In genomic region chr3:126476166-126476975, GRCh38 we compare ENCODE assay signal across 8 cellular contexts. TPM values are rescaled to one million over a fixed set of nuclear protein-coding genes. Genes with fewer than 3 reads are reported as not detected.
DNase-seq lines count a peak whose midpoint lies in the region; ATAC-seq and TF ChIP-seq lines count a peak whose summit lies in the region.

No MANE protein-coding gene starts in this region.

- H3K27me3 Mint-ChIP-seq in activated naive CD4-positive, alpha-beta T cell treated with anti-CD3 and anti-CD28 coated beads, Interleukin-2, amount 10 ng/mL, durations not matched to agents 7 days and 5 days, result peaks cover 14% of the 10 kb centered on the region

- H3K27me3 ChIP-seq in ovary, result no peaks in the 10 kb centered on the region

- peaks cover 21% of the 10 kb centered on the region for H3K36me3 Mint-ChIP-seq in activated naive CD4-positive, alpha-beta T cell treated with anti-CD3 and anti-CD28 coated beads, Interleukin-2, amount 10 ng/mL, durations not matched to agents 7 days and 5 days

- H3K27ac Mint-ChIP-seq in activated naive CD4-positive, alpha-beta T cell treated with anti-CD3 and anti-CD28 coated beads, Interleukin-2, amount 10 ng/mL, durations not matched to agents 7 days and 5 days, result peak overlapping the region; percentile 61

- DNase-seq in NCI-H2171 treated with DMSO at 0.1 percent for 48 hours (lab: John Stamatoyannopoulos, UW) (peak; percentile 57), Right ventricle myocardium superior (peak; percentile 75), ovary (peak in 2 of 5 donors; percentile 81 to 84), GM10248 (ENCODE audit: extremely low spot score) (no peak)
- no peak for DNase-seq in activated naive CD4-positive, alpha-beta T cell treated with anti-CD3 and anti-CD28 coated beads, Interleukin-2, amount 10 ng/mL, durations not matched to agents 7 days and 5 days

- peak overlapping the region; percentile 66 for H3K4me3 Mint-ChIP-seq in activated naive CD4-positive, alpha-beta T cell treated with anti-CD3 and anti-CD28 coated beads, Interleukin-2, amount 10 ng/mL, durations not matched to agents 7 days and 5 days

- H3K27ac ChIP-seq in 22Rv1 (peak overlapping the region; percentile 97), ovary (peak overlapping the region; percentile 31 to 65)

- H3K36me3 ChIP-seq in ovary, result no peaks in the 10 kb centered on the region

- H3K4me1 ChIP-seq in ovary (ENCODE audit: insufficient read depth), result peaks cover 23% of the 10 kb centered on the region

- H3K4me1 Mint-ChIP-seq in activated naive CD4-positive, alpha-beta T cell treated with anti-CD3 and anti-CD28 coated beads, Interleukin-2, amount 10 ng/mL, durations not matched to agents 7 days and 5 days, result peaks cover 37% of the 10 kb centered on the region

- no peak for TF ChIP-seq EP300 in ovary (IDR thresholded peaks at IDR 0.05)

- H3K9me3 Mint-ChIP-seq in activated naive CD4-positive, alpha-beta T cell treated with anti-CD3 and anti-CD28 coated beads, Interleukin-2, amount 10 ng/mL, durations not matched to agents 7 days and 5 days, result no peaks in the 10 kb centered on the region

- CTCF ChIA-PET in activated naive CD4-positive, alpha-beta T cell treated with anti-CD3 and anti-CD28 coated beads, Interleukin-2, amount 10 ng/mL, durations not matched to agents 7 days and 5 days (lab: Charles Lee), result interaction anchor here (0.7 to 1.3 kb wide), 4 partner anchors 11 to 87 kb away, joined by 3 to 4 read pairs (median 4); no protein-coding TSS in a partner anchor
- CTCF ChIA-PET in GM10248 (lab: Yijun Ruan, JAX), result interaction anchor here (0.6 to 1.8 kb wide), 10 partner anchors 11 to 1071 kb away, joined by 3 to 7 read pairs (median 4); partner anchors contain the start of gene KLF15

- intact Hi-C loops in Right ventricle myocardium superior (cut with DNase I) (no loop called here), ovary (cut with DNase I) (loop anchor here in 2 of 4 donors (5.0 to 10.0 kb wide), 2 partner anchors 119 to 212 kb away; partner anchors contain the start of gene KLF15 (in 1 of the 2))

- TF ChIP-seq POLR2A in GM18505 (IDR thresholded peaks at IDR 0.05; ENCODE audit: borderline replicate concordance, extremely low read depth, insufficient read depth, insufficient read length), result no peak
- TF ChIP-seq POLR2A in ovary (IDR thresholded peaks at IDR 0.05), result peak; percentile 60

- 6 to 14% (median 11%) methylated on average over 35 to 58 of the region's 63 CpGs for WGBS in ovary, 3 donors

- H3K4me3 ChIP-seq in ovary, result peak overlapping the region; percentile 42

- peak; percentile 27 for ATAC-seq in GM18505 (IDR thresholded peaks at IDR 0.05; ENCODE audit: unreplicated experiment)
- peak; percentile 21 for ATAC-seq in HG02970 (IDR thresholded peaks at IDR 0.05; ENCODE audit: low FRiP score, unreplicated experiment)
- peak; percentile 67 for ATAC-seq in Right ventricle myocardium superior (ENCODE audit: poor library complexity)

- H3K9me3 ChIP-seq in ovary, result no peaks in the 10 kb centered on the region

- TF ChIP-seq CTCF in 22Rv1 (IDR thresholded peaks at IDR 0.05), result no peak
- TF ChIP-seq CTCF in ovary (IDR thresholded peaks at IDR 0.05), result no peak
- no peak for TF ChIP-seq CTCF in GM10248 (IDR thresholded peaks at IDR 0.05; ENCODE audit: control extremely low read depth, extremely low read depth, low read depth, missing control alignments)

- POLR2A ChIA-PET in GM10248 (lab: Yijun Ruan, JAX), result interaction anchor here (0.6 to 1.2 kb wide), 2 partner anchors 881 to 1284 kb away, joined by 3 to 5 read pairs; partner anchors contain the start of gene OSBPL11

RNA-seq across cellular contexts. Expression of gene ZXDC, which starts 0.7 kb away (rescaled TPM):
- total RNA-seq in Right ventricle myocardium superior (16.1 TPM), ovary (10 to 100 TPM; 32.2 to 47.3 (median 32.9) TPM)
- 10 to 100 TPM; 14.4 to 18.5 TPM for polyA plus RNA-seq in ovary

RNA-seq across cellular contexts. Expression of gene UROC1, which starts 41.2 kb away (rescaled TPM):
- total RNA-seq in Right ventricle myocardium superior (not detected), ovary (under 1 TPM in 4 of 7 donors, not detected in 3; 0.08 to 0.32 (median 0.15) TPM)
- under 1 TPM in 1 of 2 donors, not detected in 1; 0.06 TPM for polyA plus RNA-seq in ovary

RNA-seq across cellular contexts. Expression of gene CHST13, which starts 47.6 kb away (rescaled TPM):
- total RNA-seq in Right ventricle myocardium superior (0.11 TPM), ovary (under 1 TPM in 4 of 7 donors, not detected in 3; 0.12 to 0.87 (median 0.44) TPM)
- under 1 TPM in 1 of 2 donors, not detected in 1; 0.15 TPM for polyA plus RNA-seq in ovary

Comparison
In these comparisons a context has a peak if more than half of its experiments do, and no peak if none do; other contexts are left out.
1. DNase-seq: peak in NCI-H2171 treated with DMSO at 0.1 percent for 48 hours (single experiment) and Right ventricle myocardium superior (single experiment); none in activated naive CD4-positive, alpha-beta T cell treated with anti-CD3 and anti-CD28 coated beads, Interleukin-2, amount 10 ng/mL, durations not matched to agents 7 days and 5 days (single experiment) and GM10248 (single experiment).
2. Peak in every context shown above with its lines, with median percentiles within 50 percentile points of each other: ATAC-seq.